In the genomic region with DNA sequence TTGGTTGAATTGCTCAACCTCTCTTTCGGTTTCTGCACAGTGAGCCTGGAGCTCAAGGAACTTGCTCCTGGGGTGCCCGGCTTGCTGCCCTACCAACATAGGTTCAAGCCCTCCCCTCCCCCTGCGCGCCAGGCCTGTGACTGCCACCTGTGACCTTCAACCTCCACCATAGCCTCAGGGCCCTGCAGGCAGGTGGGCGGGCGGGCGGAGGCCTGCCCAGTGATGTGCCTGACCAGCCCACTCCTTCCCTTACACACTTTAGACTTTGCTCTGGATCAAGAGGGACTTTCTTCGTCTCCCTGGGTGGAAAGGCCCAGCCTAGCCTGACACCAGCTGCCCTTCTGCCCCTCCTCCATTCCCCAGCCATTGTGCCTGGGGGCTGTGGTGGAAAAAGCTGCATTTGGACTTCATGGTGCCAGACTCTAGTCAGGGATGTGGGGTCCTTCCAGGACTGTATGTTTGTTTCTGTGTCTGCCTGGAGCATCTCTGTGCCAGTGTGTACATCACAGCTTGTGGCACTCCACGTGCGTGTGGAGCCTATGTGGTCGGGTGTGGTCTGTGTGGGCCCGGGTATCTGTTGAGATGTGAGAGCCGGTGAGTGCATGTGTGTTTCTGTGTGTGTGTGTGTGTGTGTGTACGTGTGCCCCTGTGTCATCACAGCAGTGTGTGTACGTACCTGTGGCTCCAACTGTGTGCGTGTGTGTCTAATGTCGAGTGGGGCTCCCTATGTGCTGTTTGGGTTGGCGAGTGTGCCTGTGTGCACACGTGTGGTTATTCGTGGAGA, we compare ENCODE assay signal across 1 cellular context.
TF ChIP-seq lines count a peak whose summit lies in the region.

No MANE protein-coding gene starts in this region.

TF ChIP-seq in GM12878, 131 proteins besides CTCF, POLR2A, EP300 and RAD21 (continued from another document):
- TF ChIP-seq CBX5 (IDR thresholded peaks at IDR 0.05; ENCODE audit: low read depth) (no peak), CBX3 (IDR thresholded peaks at IDR 0.05; ENCODE audit: borderline replicate concordance, low read depth) (no peak), SIN3A (IDR thresholded peaks at IDR 0.05; ENCODE audit: low read depth, low read length) (0 out of 2 replicates have a peak, but pooled peaks have one; percentile 23), IKZF1 (conservative IDR thresholded peaks at IDR 0.05) (peak; percentile 86), IKZF2 (IDR thresholded peaks at IDR 0.05) (peak; percentile 26 to 31; a peak in 2 of 4 replicates), MTA3 (IDR thresholded peaks at IDR 0.05; ENCODE audit: borderline replicate concordance, low read length) (no peak), SUPT20H (IDR thresholded peaks at IDR 0.05; ENCODE audit: borderline replicate concordance, control insufficient read depth, low read depth, low read length) (no peak), PAX8 (IDR thresholded peaks at IDR 0.05) (no peak), ASH2L (IDR thresholded peaks at IDR 0.05; ENCODE audit: borderline replicate concordance, low read depth) (no peak), ZBED1 (IDR thresholded peaks at IDR 0.05; ENCODE audit: borderline replicate concordance) (no peak), SMARCA5 (IDR thresholded peaks at IDR 0.05) (0 out of 2 replicates have a peak, but pooled peaks have one; percentile 30), SIX5 (IDR thresholded peaks at IDR 0.05; ENCODE audit: low read depth, low read length, severe bottlenecking) (no peak), CHD4 (IDR thresholded peaks at IDR 0.05) (no peak)
- TF ChIP-seq, protein P1, sequence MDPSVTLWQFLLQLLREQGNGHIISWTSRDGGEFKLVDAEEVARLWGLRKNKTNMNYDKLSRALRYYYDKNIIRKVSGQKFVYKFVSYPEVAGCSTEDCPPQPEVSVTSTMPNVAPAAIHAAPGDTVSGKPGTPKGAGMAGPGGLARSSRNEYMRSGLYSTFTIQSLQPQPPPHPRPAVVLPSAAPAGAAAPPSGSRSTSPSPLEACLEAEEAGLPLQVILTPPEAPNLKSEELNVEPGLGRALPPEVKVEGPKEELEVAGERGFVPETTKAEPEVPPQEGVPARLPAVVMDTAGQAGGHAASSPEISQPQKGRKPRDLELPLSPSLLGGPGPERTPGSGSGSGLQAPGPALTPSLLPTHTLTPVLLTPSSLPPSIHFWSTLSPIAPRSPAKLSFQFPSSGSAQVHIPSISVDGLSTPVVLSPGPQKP (IDR thresholded peaks at IDR 0.05; ENCODE audit: low read depth, low read length): no peak
- TF ChIP-seq, protein P2, sequence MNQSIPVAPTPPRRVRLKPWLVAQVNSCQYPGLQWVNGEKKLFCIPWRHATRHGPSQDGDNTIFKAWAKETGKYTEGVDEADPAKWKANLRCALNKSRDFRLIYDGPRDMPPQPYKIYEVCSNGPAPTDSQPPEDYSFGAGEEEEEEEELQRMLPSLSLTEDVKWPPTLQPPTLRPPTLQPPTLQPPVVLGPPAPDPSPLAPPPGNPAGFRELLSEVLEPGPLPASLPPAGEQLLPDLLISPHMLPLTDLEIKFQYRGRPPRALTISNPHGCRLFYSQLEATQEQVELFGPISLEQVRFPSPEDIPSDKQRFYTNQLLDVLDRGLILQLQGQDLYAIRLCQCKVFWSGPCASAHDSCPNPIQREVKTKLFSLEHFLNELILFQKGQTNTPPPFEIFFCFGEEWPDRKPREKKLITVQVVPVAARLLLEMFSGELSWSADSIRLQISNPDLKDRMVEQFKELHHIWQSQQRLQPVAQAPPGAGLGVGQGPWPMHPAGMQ (IDR thresholded peaks at IDR 0.05; ENCODE audit: borderline replicate concordance): no peak
- TF ChIP-seq, protein P3, sequence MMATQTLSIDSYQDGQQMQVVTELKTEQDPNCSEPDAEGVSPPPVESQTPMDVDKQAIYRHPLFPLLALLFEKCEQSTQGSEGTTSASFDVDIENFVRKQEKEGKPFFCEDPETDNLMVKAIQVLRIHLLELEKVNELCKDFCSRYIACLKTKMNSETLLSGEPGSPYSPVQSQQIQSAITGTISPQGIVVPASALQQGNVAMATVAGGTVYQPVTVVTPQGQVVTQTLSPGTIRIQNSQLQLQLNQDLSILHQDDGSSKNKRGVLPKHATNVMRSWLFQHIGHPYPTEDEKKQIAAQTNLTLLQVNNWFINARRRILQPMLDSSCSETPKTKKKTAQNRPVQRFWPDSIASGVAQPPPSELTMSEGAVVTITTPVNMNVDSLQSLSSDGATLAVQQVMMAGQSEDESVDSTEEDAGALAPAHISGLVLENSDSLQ (IDR thresholded peaks at IDR 0.05): no peak
- TF ChIP-seq, protein P4, sequence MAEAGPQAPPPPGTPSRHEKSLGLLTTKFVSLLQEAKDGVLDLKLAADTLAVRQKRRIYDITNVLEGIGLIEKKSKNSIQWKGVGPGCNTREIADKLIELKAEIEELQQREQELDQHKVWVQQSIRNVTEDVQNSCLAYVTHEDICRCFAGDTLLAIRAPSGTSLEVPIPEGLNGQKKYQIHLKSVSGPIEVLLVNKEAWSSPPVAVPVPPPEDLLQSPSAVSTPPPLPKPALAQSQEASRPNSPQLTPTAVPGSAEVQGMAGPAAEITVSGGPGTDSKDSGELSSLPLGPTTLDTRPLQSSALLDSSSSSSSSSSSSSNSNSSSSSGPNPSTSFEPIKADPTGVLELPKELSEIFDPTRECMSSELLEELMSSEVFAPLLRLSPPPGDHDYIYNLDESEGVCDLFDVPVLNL (IDR thresholded peaks at IDR 0.05; ENCODE audit: low read depth, low read length): no peak
- TF ChIP-seq, protein P5, sequence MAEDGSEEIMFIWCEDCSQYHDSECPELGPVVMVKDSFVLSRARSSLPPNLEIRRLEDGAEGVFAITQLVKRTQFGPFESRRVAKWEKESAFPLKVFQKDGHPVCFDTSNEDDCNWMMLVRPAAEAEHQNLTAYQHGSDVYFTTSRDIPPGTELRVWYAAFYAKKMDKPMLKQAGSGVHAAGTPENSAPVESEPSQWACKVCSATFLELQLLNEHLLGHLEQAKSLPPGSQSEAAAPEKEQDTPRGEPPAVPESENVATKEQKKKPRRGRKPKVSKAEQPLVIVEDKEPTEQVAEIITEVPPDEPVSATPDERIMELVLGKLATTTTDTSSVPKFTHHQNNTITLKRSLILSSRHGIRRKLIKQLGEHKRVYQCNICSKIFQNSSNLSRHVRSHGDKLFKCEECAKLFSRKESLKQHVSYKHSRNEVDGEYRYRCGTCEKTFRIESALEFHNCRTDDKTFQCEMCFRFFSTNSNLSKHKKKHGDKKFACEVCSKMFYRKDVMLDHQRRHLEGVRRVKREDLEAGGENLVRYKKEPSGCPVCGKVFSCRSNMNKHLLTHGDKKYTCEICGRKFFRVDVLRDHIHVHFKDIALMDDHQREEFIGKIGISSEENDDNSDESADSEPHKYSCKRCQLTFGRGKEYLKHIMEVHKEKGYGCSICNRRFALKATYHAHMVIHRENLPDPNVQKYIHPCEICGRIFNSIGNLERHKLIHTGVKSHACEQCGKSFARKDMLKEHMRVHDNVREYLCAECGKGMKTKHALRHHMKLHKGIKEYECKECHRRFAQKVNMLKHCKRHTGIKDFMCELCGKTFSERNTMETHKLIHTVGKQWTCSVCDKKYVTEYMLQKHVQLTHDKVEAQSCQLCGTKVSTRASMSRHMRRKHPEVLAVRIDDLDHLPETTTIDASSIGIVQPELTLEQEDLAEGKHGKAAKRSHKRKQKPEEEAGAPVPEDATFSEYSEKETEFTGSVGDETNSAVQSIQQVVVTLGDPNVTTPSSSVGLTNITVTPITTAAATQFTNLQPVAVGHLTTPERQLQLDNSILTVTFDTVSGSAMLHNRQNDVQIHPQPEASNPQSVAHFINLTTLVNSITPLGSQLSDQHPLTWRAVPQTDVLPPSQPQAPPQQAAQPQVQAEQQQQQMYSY (CRISPR knock-in tag; IDR thresholded peaks at IDR 0.05): no peak
TF ChIP-seq in GM12878: peak in this region for 34.
